ENCODE assay signal across 14 cellular contexts in the genomic region with DNA sequence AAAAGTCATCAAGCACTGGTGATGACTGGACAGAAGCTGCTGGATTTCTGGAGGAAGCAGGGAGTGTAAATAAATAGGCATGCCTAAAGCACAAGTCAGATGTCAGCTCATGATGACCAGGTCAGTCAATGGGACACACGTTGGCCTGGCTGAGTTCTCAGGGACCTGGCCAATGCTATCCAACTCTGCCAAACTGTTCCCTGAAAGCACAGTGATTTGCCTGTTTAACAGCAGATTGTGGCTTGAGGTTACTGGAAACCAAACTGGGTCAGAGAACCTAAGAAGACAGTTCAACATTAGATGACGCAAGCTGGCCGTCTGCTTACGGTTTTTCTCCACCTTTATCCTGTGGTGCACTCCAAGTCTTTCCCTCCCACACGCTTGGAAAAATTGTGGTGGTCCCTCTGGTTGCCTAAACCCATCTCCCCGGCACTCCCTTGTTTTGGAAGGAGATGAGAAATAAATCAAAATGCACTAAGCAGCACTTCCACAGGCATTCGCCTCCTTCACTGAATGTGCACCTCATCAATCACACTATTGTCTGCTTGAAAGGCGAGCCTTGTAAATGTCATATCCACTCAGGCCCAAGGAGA.
DNase-seq lines count a peak whose midpoint lies in the region; ATAC-seq and TF ChIP-seq lines count a peak whose summit lies in the region.
"Had no signal": no experiment of that assay in that cellular context is flagged by ENCODE, and none has a peak within 500 bp of the region (broad histone marks: within the 10 kb centered on the region; RNA-seq: fewer than 3 reads in every experiment).

No MANE protein-coding gene starts in this region.

- intact Hi-C loops in mucosa of descending colon (cut with DNase I, micrococcal nuclease): no loop called here

- ATAC-seq in mucosa of descending colon: peak; percentile 21
- no peak for ATAC-seq in HG03378 (IDR thresholded peaks at IDR 0.05; ENCODE audit: unreplicated experiment)
- ATAC-seq in stimulated activated naive B cell treated with anti-CD40 and anti-IgM and Interleukin-4, amounts not matched to agents 10 μg/mL and 1 μg/mL and 100 μg/mL, for 72 hours (replicated peaks): no peak
- ATAC-seq in HG02981 (IDR thresholded peaks at IDR 0.05; ENCODE audit: unreplicated experiment): no peak
- no peak for ATAC-seq in GM21576 (IDR thresholded peaks at IDR 0.05; ENCODE audit: unreplicated experiment)

- no peak overlapping the region for H3K27ac Mint-ChIP-seq in stimulated activated naive B cell treated with anti-CD40 and anti-IgM and Interleukin-4, amounts not matched to agents 10 μg/mL and 1 μg/mL and 100 μg/mL, for 72 hours
- H3K27ac Mint-ChIP-seq: B cell had no signal

- H3K4me3 ChIP-seq in AG04450 (ENCODE audit: low read depth, low read length): no peak overlapping the region
- H3K4me3 ChIP-seq in mucosa of descending colon: no peak overlapping the region
- H3K4me3 ChIP-seq: skin epidermis had no signal

- peaks cover 4 to 5% of the 10 kb centered on the region in 2 donors for H3K4me1 Mint-ChIP-seq in stimulated activated naive B cell treated with anti-CD40 and anti-IgM and Interleukin-4, amounts not matched to agents 10 μg/mL and 1 μg/mL and 100 μg/mL, for 72 hours
- H3K4me1 Mint-ChIP-seq: B cell had no signal

- H3K4me3 Mint-ChIP-seq in stimulated activated naive B cell treated with anti-CD40 and anti-IgM and Interleukin-4, amounts not matched to agents 10 μg/mL and 1 μg/mL and 100 μg/mL, for 72 hours: no peak overlapping the region
- H3K4me3 Mint-ChIP-seq: B cell had no signal

- no peaks in the 10 kb centered on the region for H3K36me3 ChIP-seq in mucosa of descending colon (ENCODE audit: low read depth)

- DNase-seq in AG04450 (ENCODE audit: low read depth, low spot score): peak; percentile 45
- peak; percentile 88 for DNase-seq in HCEC 1CT
- peak; percentile 82 for DNase-seq in cerebellar cortex (ENCODE audit: low spot score)
- DNase-seq in mucosa of descending colon: peak in 1 of 3 donors; percentile 14
- DNase-seq in stimulated activated naive B cell treated with anti-CD40 and anti-IgM and Interleukin-4, amounts not matched to agents 10 μg/mL and 1 μg/mL and 100 μg/mL, for 72 hours: no peak
- DNase-seq: activated T-cell treated with anti-CD3 and anti-CD28 coated beads for 4 hours, MV-4-11, NCI-H526, SIG-M5 had no signal

- no peaks in the 10 kb centered on the region for H3K4me1 ChIP-seq in mucosa of descending colon (ENCODE audit: low read depth)

- POLR2A ChIA-PET in AG04450 (lab: Yijun Ruan, JAX): interaction anchor here (0.6 kb wide), 1 partner anchor 903 kb away, joined by 3 read pairs; no protein-coding TSS in a partner anchor

- CTCF ChIA-PET in AG04450 (lab: Charles Lee): no interaction called here

- peaks cover 52 to 64% of the 10 kb centered on the region in 2 donors for H3K36me3 Mint-ChIP-seq in stimulated activated naive B cell treated with anti-CD40 and anti-IgM and Interleukin-4, amounts not matched to agents 10 μg/mL and 1 μg/mL and 100 μg/mL, for 72 hours

- H3K9me3 ChIP-seq in AG04450 (ENCODE audit: control insufficient read depth, insufficient read depth, low read length): peaks cover 9% of the 10 kb centered on the region
- peaks cover 13% of the 10 kb centered on the region for H3K9me3 ChIP-seq in mucosa of descending colon

- peak overlapping the region; percentile 82 for H3K27ac ChIP-seq in AG04450 (ENCODE audit: low read depth, low read length)
- H3K27ac ChIP-seq: skin epidermis had no signal

- no peaks in the 10 kb centered on the region for H3K27me3 ChIP-seq in AG04450 (ENCODE audit: control insufficient read depth, insufficient read depth, low read length)

- TF ChIP-seq CTCF in AG04450 (IDR thresholded peaks at IDR 0.05; ENCODE audit: low read depth, low read length) (no peak), mucosa of descending colon (IDR thresholded peaks at IDR 0.05) (no peak)

- peaks cover 12 to 16% of the 10 kb centered on the region in 2 donors for H3K9me3 Mint-ChIP-seq in stimulated activated naive B cell treated with anti-CD40 and anti-IgM and Interleukin-4, amounts not matched to agents 10 μg/mL and 1 μg/mL and 100 μg/mL, for 72 hours

- H3K27me3 Mint-ChIP-seq in stimulated activated naive B cell treated with anti-CD40 and anti-IgM and Interleukin-4, amounts not matched to agents 10 μg/mL and 1 μg/mL and 100 μg/mL, for 72 hours: no peaks in the 10 kb centered on the region
- H3K27me3 Mint-ChIP-seq: B cell had no signal
